In the genomic region with DNA sequence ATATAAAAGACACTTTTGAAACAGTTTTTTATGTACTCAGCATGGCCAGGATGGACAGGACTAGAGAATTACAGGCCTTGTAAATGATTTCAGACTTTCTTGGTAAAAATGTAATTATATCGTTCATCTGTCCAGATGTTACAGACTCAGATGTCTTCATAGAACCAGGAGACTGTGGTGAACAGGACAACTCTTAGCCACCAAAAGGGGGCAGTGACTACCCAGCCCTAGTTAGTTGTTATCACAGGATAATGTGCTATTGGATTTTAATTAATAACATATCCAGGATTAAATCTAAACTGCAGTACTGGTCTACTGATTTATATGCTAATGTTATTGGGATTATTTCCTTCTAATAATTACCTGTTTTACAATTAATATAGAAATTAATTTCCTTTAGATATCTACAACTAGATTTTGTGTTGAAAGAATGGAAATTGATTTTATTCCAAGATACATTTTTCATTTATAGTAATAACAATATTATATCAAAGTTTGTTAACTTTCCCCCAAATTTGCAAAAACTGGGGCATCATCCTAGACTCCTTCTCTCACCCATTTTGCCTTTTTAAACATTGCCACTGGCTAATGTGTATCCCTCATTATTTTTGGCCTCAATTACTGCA, we compare ENCODE assay signal across 9 cellular contexts.
DNase-seq lines count a peak whose midpoint lies in the region; ATAC-seq and TF ChIP-seq lines count a peak whose summit lies in the region.
"Had no signal": no experiment of that assay in that cellular context is flagged by ENCODE, and none has a peak within 500 bp of the region (broad histone marks: within the 10 kb centered on the region; RNA-seq: fewer than 3 reads in every experiment).

No MANE protein-coding gene starts in this region.

- peaks cover 55% of the 10 kb centered on the region for H3K36me3 ChIP-seq in left ventricle myocardium inferior

- peaks cover 39% of the 10 kb centered on the region for H3K36me3 Mint-ChIP-seq in WTC11

- no peak overlapping the region; the same call in 1 of the 2 replicates for H3K27ac Mint-ChIP-seq in WTC11
- H3K27ac Mint-ChIP-seq: memory B cell had no signal

- CTCF ChIA-PET in HEK293T (lab: Yijun Ruan, JAX) = no interaction called here
- CTCF ChIA-PET in WTC11 (lab: Charles Lee) = interaction anchor here (0.8 to 2.9 kb wide), 5 partner anchors 21 to 287 kb away, joined by 3 to 23 read pairs (median 3); a partner anchor contains a TSS

- H3K27me3 ChIP-seq in left ventricle myocardium inferior (ENCODE audit: low read depth) = no peaks in the 10 kb centered on the region

- H3K9me3 ChIP-seq in left ventricle myocardium inferior (replicated peaks) = no peaks in the 10 kb centered on the region

- POLR2A ChIA-PET in HEK293T (lab: Yijun Ruan, JAX) = no interaction called here
- POLR2A ChIA-PET in WTC11 (lab: Charles Lee) = no interaction called here

- peak; percentile 67 for ATAC-seq in WTC11
- peak; percentile 43 for ATAC-seq in stimulated activated naive CD8-positive, alpha-beta T cell treated with anti-CD3 and anti-CD28 coated beads, Interleukin-15, Interleukin-2, amounts not matched to agents 100 U/mL and 50 U/mL, for 24 hours
- ATAC-seq in GM18519 (IDR thresholded peaks at IDR 0.05; ENCODE audit: low FRiP score, unreplicated experiment) = no peak
- no peak for ATAC-seq in HG03378 (IDR thresholded peaks at IDR 0.05; ENCODE audit: unreplicated experiment)
- ATAC-seq in HG03175 (IDR thresholded peaks at IDR 0.05; ENCODE audit: unreplicated experiment) = no peak

- H3K4me1 ChIP-seq in left ventricle myocardium inferior = peaks cover 17% of the 10 kb centered on the region

- TF ChIP-seq CTCF in WTC11 (IDR thresholded peaks at IDR 0.05) (0 out of 2 replicates have a peak, but pooled peaks have one; percentile 7), left ventricle myocardium inferior (IDR thresholded peaks at IDR 0.05; ENCODE audit: borderline replicate concordance) (peak; percentile 89)

- H3K9me3 Mint-ChIP-seq in WTC11 = peaks cover 4% of the 10 kb centered on the region; the same call in 1 of the 2 replicates
- H3K9me3 Mint-ChIP-seq: memory B cell had no signal

- no peaks in the 10 kb centered on the region for H3K4me1 Mint-ChIP-seq in WTC11
- H3K4me1 Mint-ChIP-seq: memory B cell had no signal

- H3K4me3 ChIP-seq in left ventricle myocardium inferior = no peak overlapping the region

- no peak overlapping the region for H3K27ac ChIP-seq in left ventricle myocardium inferior (replicated peaks)

- intact Hi-C loops in left ventricle myocardium inferior (cut with micrococcal nuclease) = loop anchor here (5.0 kb wide), 1 partner anchor 285 kb away; no protein-coding TSS in a partner anchor

- no peaks in the 10 kb centered on the region for H3K27me3 Mint-ChIP-seq in WTC11 (ENCODE audit: low read depth)
- H3K27me3 Mint-ChIP-seq: memory B cell had no signal

- no peak overlapping the region for H3K4me3 Mint-ChIP-seq in WTC11
- H3K4me3 Mint-ChIP-seq: memory B cell had no signal

- peak; percentile 3 for DNase-seq in COLO829 (ENCODE audit: low spot score)
- DNase-seq in HEK293T (ENCODE audit: extremely low spot score) = peak; percentile 26
- no peak for DNase-seq in WTC11 (ENCODE audit: low spot score)
- no peak for DNase-seq in left ventricle myocardium inferior
- DNase-seq in stimulated activated naive CD8-positive, alpha-beta T cell treated with anti-CD3 and anti-CD28 coated beads, Interleukin-15, Interleukin-2, amounts not matched to agents 100 U/mL and 50 U/mL, for 24 hours = no peak

TF ChIP-seq in HEK293T, 16 proteins besides CTCF, POLR2A, EP300 and RAD21:
- TF ChIP-seq NFRKB (IDR thresholded peaks at IDR 0.05) (no peak), CTBP1 (IDR thresholded peaks at IDR 0.05; ENCODE audit: borderline replicate concordance) (no peak), FOXK2 (IDR thresholded peaks at IDR 0.05) (no peak), HDGF (IDR thresholded peaks at IDR 0.05; ENCODE audit: borderline replicate concordance) (no peak), SP1 (IDR thresholded peaks at IDR 0.05) (no peak), ARNT (IDR thresholded peaks at IDR 0.05) (no peak), ELF4 (IDR thresholded peaks at IDR 0.05) (no peak), BHLHE40 (IDR thresholded peaks at IDR 0.05; ENCODE audit: borderline replicate concordance) (no peak), LEF1 (IDR thresholded peaks at IDR 0.05; ENCODE audit: borderline replicate concordance) (no peak), ZNF384 (IDR thresholded peaks at IDR 0.05) (no peak), L3MBTL2 (conservative IDR thresholded peaks at IDR 0.05) (no peak), FOXM1 (IDR thresholded peaks at IDR 0.05; ENCODE audit: borderline replicate concordance) (no peak), FOXA1 (IDR thresholded peaks at IDR 0.05) (no peak)
- TF ChIP-seq, protein P1, sequence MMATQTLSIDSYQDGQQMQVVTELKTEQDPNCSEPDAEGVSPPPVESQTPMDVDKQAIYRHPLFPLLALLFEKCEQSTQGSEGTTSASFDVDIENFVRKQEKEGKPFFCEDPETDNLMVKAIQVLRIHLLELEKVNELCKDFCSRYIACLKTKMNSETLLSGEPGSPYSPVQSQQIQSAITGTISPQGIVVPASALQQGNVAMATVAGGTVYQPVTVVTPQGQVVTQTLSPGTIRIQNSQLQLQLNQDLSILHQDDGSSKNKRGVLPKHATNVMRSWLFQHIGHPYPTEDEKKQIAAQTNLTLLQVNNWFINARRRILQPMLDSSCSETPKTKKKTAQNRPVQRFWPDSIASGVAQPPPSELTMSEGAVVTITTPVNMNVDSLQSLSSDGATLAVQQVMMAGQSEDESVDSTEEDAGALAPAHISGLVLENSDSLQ (IDR thresholded peaks at IDR 0.05) = no peak
TF ChIP-seq in HEK293T: peak in this region for 0.

TF ChIP-seq in WTC11, 78 proteins besides CTCF, POLR2A, EP300 and RAD21 (continues in another document):
- TF ChIP-seq, protein P2, sequence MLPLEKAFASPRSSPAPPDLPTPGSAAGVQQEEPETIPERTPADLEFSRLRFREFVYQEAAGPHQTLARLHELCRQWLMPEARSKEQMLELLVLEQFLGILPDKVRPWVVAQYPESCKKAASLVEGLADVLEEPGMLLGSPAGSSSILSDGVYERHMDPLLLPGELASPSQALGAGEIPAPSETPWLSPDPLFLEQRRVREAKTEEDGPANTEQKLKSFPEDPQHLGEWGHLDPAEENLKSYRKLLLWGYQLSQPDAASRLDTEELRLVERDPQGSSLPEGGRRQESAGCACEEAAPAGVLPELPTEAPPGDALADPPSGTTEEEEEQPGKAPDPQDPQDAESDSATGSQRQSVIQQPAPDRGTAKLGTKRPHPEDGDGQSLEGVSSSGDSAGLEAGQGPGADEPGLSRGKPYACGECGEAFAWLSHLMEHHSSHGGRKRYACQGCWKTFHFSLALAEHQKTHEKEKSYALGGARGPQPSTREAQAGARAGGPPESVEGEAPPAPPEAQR (CRISPR knock-in tag; IDR thresholded peaks at IDR 0.05) = no peak
- TF ChIP-seq MYBL2 (CRISPR knock-in tag; IDR thresholded peaks at IDR 0.05) = no peak
- TF ChIP-seq, protein P3, sequence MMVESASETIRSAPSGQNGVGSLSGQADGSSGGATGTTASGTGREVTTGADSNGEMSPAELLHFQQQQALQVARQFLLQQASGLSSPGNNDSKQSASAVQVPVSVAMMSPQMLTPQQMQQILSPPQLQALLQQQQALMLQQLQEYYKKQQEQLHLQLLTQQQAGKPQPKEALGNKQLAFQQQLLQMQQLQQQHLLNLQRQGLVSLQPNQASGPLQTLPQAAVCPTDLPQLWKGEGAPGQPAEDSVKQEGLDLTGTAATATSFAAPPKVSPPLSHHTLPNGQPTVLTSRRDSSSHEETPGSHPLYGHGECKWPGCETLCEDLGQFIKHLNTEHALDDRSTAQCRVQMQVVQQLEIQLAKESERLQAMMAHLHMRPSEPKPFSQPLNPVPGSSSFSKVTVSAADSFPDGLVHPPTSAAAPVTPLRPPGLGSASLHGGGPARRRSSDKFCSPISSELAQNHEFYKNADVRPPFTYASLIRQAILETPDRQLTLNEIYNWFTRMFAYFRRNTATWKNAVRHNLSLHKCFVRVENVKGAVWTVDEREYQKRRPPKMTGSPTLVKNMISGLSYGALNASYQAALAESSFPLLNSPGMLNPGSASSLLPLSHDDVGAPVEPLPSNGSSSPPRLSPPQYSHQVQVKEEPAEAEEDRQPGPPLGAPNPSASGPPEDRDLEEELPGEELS (CRISPR knock-in tag; IDR thresholded peaks at IDR 0.05) = no peak
- no peak for TF ChIP-seq FOXJ3 (CRISPR knock-in tag; IDR thresholded peaks at IDR 0.05; ENCODE audit: borderline replicate concordance)
- TF ChIP-seq SOX15 (CRISPR knock-in tag; IDR thresholded peaks at IDR 0.05) = no peak
- TF ChIP-seq JAZF1 (CRISPR knock-in tag; IDR thresholded peaks at IDR 0.05) = no peak
- no peak for TF ChIP-seq ETV6 (CRISPR knock-in tag; IDR thresholded peaks at IDR 0.05)
- TF ChIP-seq, protein P4, sequence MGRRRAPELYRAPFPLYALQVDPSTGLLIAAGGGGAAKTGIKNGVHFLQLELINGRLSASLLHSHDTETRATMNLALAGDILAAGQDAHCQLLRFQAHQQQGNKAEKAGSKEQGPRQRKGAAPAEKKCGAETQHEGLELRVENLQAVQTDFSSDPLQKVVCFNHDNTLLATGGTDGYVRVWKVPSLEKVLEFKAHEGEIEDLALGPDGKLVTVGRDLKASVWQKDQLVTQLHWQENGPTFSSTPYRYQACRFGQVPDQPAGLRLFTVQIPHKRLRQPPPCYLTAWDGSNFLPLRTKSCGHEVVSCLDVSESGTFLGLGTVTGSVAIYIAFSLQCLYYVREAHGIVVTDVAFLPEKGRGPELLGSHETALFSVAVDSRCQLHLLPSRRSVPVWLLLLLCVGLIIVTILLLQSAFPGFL (CRISPR knock-in tag; IDR thresholded peaks at IDR 0.05; ENCODE audit: borderline replicate concordance) = no peak

Comparison
In these comparisons a context has a peak if more than half of its experiments do, and no peak if none do; other contexts are left out.
1. DNase-seq: peak in COLO829 (single experiment) and HEK293T (single experiment); none in WTC11 (single experiment), left ventricle myocardium inferior (single experiment) and stimulated activated naive CD8-positive, alpha-beta T cell treated with anti-CD3 and anti-CD28 coated beads, Interleukin-15, Interleukin-2, amounts not matched to agents 100 U/mL and 50 U/mL, for 24 hours (single experiment).
2. ATAC-seq: peak in WTC11 (single experiment) and stimulated activated naive CD8-positive, alpha-beta T cell treated with anti-CD3 and anti-CD28 coated beads, Interleukin-15, Interleukin-2, amounts not matched to agents 100 U/mL and 50 U/mL, for 24 hours (single experiment); none in GM18519 (single experiment), HG03378 (single experiment) and HG03175 (single experiment).